Comparison of ENCODE assay signal across 8 cellular contexts in the genomic region with DNA sequence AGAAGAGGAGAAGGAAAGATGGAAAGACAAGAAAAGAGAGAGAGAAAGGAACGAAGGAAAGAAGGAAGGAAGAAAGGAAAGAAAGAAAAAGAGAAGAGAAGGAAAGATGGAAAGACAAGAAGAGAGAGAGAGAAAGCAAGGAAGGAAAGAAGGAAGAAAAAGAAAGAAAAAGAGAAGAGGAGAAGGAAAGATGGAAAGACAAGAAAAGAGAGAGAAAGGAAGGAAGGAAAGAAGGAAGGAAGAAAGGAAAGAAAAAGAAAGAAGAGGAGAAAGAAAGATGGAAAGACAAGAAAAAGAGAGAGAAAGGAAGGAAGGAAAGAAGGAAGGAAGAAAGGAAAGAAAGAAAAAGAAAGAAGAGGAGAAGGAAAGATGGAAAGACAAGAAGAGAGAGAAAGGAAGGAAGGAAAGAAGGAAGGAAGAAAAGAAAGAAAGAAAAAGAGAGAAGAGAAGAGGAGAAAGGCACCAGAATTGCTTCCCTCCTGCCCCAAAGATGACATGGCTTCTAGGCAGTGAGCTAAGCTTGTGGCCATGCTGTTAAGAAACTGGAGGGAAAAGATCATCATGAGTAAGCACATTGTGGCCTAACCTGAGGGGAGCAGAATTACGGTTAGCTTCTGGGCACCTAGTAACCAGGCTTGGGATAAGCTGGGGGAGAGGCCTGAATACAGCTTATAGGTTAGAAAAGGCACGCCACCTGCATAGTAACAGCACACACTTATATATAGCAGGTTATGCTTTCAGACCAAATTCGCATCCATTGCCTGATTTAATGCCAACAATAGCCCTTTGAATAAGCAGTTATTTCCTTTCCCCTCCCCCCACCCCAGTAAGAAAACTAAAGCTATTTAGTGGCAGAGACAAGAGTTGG. TPM values are rescaled to one million over a fixed set of nuclear protein-coding genes. Genes with fewer than 3 reads are reported as not detected.
DNase-seq lines count a peak whose midpoint lies in the region; ATAC-seq and TF ChIP-seq lines count a peak whose summit lies in the region.

No MANE protein-coding gene starts in this region.

- H3K9me3 Mint-ChIP-seq in MCF 10A (ENCODE audit: unreplicated experiment) (no peaks in the 10 kb centered on the region), progenitor cell of endocrine pancreas (ENCODE audit: low read depth) (no peaks in the 10 kb centered on the region)

- H3K4me3 Mint-ChIP-seq in MCF 10A (ENCODE audit: unreplicated experiment), result peak overlapping the region; percentile 85
- peak overlapping the region; percentile 60 for H3K4me3 Mint-ChIP-seq in progenitor cell of endocrine pancreas (ENCODE audit: low read depth)

- POLR2A ChIA-PET in MCF 10A (lab: Yijun Ruan, JAX), result interaction anchor here (0.5 to 4.1 kb wide), 11 partner anchors 10 to 790 kb away, joined by 3 to 23 read pairs (median 3); partner anchors contain the start of gene DCPS

- TF ChIP-seq CTCF in MCF 10A (IDR thresholded peaks at IDR 0.05; ENCODE audit: unreplicated experiment), result no peak
- TF ChIP-seq CTCF in progenitor cell of endocrine pancreas (IDR thresholded peaks at IDR 0.05; ENCODE audit: unreplicated experiment), result no peak

- CTCF ChIA-PET in MCF 10A (lab: Yijun Ruan, JAX), result interaction anchor here (0.6 to 4.5 kb wide), 4 partner anchors 36 to 128 kb away, joined by 3 to 22 read pairs (median 6); no protein-coding TSS in a partner anchor

- DNase-seq in NCI-H82 (lab: John Stamatoyannopoulos, UW) (peak; percentile 72), NCI-H82 treated with DMSO at 0.1 percent for 48 hours (lab: John Stamatoyannopoulos, UW; ENCODE audit: unreplicated experiment) (no peak), NOMO-1 treated with dmso at 0.1 percent for 144 hours (lab: John Stamatoyannopoulos, UW; ENCODE audit: unreplicated experiment) (peak; percentile 75), MCF 10A (ENCODE audit: unreplicated experiment) (peak; percentile 89), progenitor cell of endocrine pancreas (ENCODE audit: low spot score, unreplicated experiment) (no peak), DMS79 (lab: John Stamatoyannopoulos, UW) (no peak)

- ATAC-seq in HG03432 (IDR thresholded peaks at IDR 0.05; ENCODE audit: unreplicated experiment), result no peak
- ATAC-seq in GM18520 (IDR thresholded peaks at IDR 0.05; ENCODE audit: unreplicated experiment), result no peak

- peaks cover 47% of the 10 kb centered on the region for H3K4me1 Mint-ChIP-seq in MCF 10A (ENCODE audit: insufficient read depth, unreplicated experiment)
- H3K4me1 Mint-ChIP-seq in progenitor cell of endocrine pancreas (ENCODE audit: low read depth), result peaks cover 26% of the 10 kb centered on the region

- peaks cover 6% of the 10 kb centered on the region for H3K36me3 Mint-ChIP-seq in MCF 10A (ENCODE audit: insufficient read depth, unreplicated experiment)
- peaks cover 2% of the 10 kb centered on the region for H3K36me3 Mint-ChIP-seq in progenitor cell of endocrine pancreas (ENCODE audit: insufficient read depth)

- BruUV-seq in MCF 10A (replicated peaks; lab: Mats Ljungman, UMichigan), result no TSS peak

- peak overlapping the region; percentile 73 for H3K27ac Mint-ChIP-seq in MCF 10A (ENCODE audit: low read depth, unreplicated experiment)
- no peak overlapping the region for H3K27ac Mint-ChIP-seq in progenitor cell of endocrine pancreas

- H3K27me3 Mint-ChIP-seq in MCF 10A (ENCODE audit: insufficient read depth, unreplicated experiment) (no peaks in the 10 kb centered on the region), progenitor cell of endocrine pancreas (no peaks in the 10 kb centered on the region)

- intact Hi-C loops in MCF 10A (cut with micrococcal nuclease), result loop anchor here (2.0 to 10.0 kb wide), 2 partner anchors 20 to 82 kb away; no protein-coding TSS in a partner anchor

RNA-seq across cellular contexts. Expression of gene ST3GAL4, which starts 2.3 kb away (rescaled TPM):
- 12.3 and 15.3 TPM in 2 replicates for total RNA-seq in MCF 10A (2022)
- total RNA-seq in progenitor cell of endocrine pancreas, result 7.8 and 8.8 TPM in 2 replicates

RNA-seq across cellular contexts. Expression of gene DCPS, which starts 49.3 kb away (rescaled TPM):
- total RNA-seq in MCF 10A (2022) (29.6 and 33.7 TPM in 2 replicates), progenitor cell of endocrine pancreas (14.1 and 17.9 TPM in 2 replicates)

Comparison
In these comparisons a context has a peak if more than half of its experiments do, and no peak if none do; other contexts are left out.
1. DNase-seq: peak in NCI-H82 (single experiment), NOMO-1 treated with dmso at 0.1 percent for 144 hours (single experiment) and MCF 10A (single experiment); none in NCI-H82 treated with DMSO at 0.1 percent for 48 hours (single experiment), progenitor cell of endocrine pancreas (single experiment) and DMS79 (single experiment).